1 cellular context compared by ENCODE assay signal in the genomic region with DNA sequence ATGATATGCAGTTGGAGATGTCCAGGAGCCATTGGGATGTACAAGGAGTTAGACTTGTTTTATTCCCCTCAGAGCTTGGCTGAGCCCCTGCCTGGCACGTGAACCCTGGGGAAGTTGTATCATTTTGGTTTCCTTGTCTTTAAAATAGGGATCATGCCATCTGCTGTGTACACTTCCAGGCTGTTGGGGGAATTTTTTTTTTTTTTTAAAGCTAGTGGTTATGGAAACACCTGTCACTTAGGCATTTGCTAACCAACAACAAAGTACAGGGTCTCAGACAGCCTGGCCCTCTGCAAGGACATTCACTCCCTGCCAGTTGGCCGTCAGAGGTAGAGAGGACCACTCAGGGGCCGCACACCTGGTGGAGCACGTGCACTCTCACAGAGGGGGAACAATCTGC.
TF ChIP-seq lines count a peak whose summit lies in the region.

No MANE protein-coding gene starts in this region.

TF ChIP-seq in GM23338, 12 proteins besides CTCF, POLR2A, EP300 and RAD21:
- no peak for TF ChIP-seq ZNF114 (CRISPR knock-in tag; IDR thresholded peaks at IDR 0.05)
